Comparison of ENCODE assay signal across 7 cellular contexts in genomic region chr6:6705915-6706314, GRCh38.
DNase-seq lines count a peak whose midpoint lies in the region; ATAC-seq, FAIRE-seq and TF ChIP-seq lines count a peak whose summit lies in the region.
"Not testable (repeated sequence)": the region's sequence is repeated elsewhere in the genome, so short reads cannot be mapped to it uniquely, and the experiment has no call there.

No MANE protein-coding gene starts in this region.

- DNase-seq in CD14-positive monocyte (ENCODE audit: low spot score); HL-60 (ENCODE audit: low read depth in 1 of 2, low spot score in 1 of 2); K562 (ENCODE audit: extremely low read depth in 1 of 4, low spot score in 3 of 4); esophagus squamous epithelium (lab: John Stamatoyannopoulos, UW): not testable (repeated sequence)
- DNase-seq in lower lobe of right lung (peak; percentile 68), upper lobe of right lung (peak; percentile 77)

- not testable (repeated sequence) for H3K9me1 ChIP-seq in K562 (ENCODE audit: control insufficient read depth, insufficient read depth, low read length)

- H3K4me3 ChIP-seq in HL-60 (replicated peaks; ENCODE audit: insufficient read depth, low read length); K562; esophagus squamous epithelium; lower lobe of right lung; upper lobe of right lung: not testable (repeated sequence)

- not testable (repeated sequence) for H3K36me3 ChIP-seq in K562 (ENCODE audit: control insufficient read depth, insufficient read depth, low read length); esophagus squamous epithelium; lower lobe of right lung; upper lobe of right lung

- ATAC-seq in K562, lower lobe of right lung, upper lobe of right lung: not testable (repeated sequence)

- WGBS in K562 (ENCODE audit: insufficient coverage, low coverage, missing lambda C conversion rate) = 86% methylated on average over 10 of the region's 10 CpGs
- 48 to 71% methylated on average over 3 to 10 of the region's 10 CpGs for WGBS in esophagus squamous epithelium, 2 donors

- TF ChIP-seq RAD21 in K562 (CRISPR knock-in tag; conservative IDR thresholded peaks at IDR 0.05 in 1 of 2, IDR thresholded peaks at IDR 0.05 in 1 of 2) = not testable (repeated sequence)

- H2AFZ ChIP-seq in K562 (ENCODE audit: low read depth, low read length) = peak overlapping the region; percentile 32; the same call in 1 of the 2 replicates

- CTCF ChIA-PET in K562 (lab: Yijun Ruan, JAX; ENCODE audit: low intra/inter-chr PET ratio) = interaction anchor here (0.6 kb wide), 1 partner anchor 848 kb away, joined by 4 read pairs; no protein-coding TSS in a partner anchor

- not testable (repeated sequence) for H3K4me2 ChIP-seq in K562 (ENCODE audit: insufficient read depth, low read length)

- H3K4me1 ChIP-seq in K562 (replicated peaks in 1 of 2; ENCODE audit: control insufficient read depth in 2 of 2, insufficient read depth in 2 of 2, low read length in 2 of 2) (peaks cover 41 to 65% of the 10 kb centered on the region in 2 experiments; a peak in 4 of 5 replicates), esophagus squamous epithelium (peaks cover 0 to 26% (median 12%) of the 10 kb centered on the region in 3 donors)
- not testable (repeated sequence) for H3K4me1 ChIP-seq in lower lobe of right lung, upper lobe of right lung

- not testable (repeated sequence) for H3K27me3 Mint-ChIP-seq in CD14-positive monocyte (ENCODE audit: low read depth in 3 of 3); dendritic cell treated with granulocyte-macrophage colony-stimulating factor and Interleukin-4, amounts not matched to agents 40 ng/mL and 50 ng/mL, for 4 days

- not testable (repeated sequence) for H3K79me2 ChIP-seq in K562 (ENCODE audit: control insufficient read depth, insufficient read depth, low read length)

- not testable (repeated sequence) for H3K27me3 ChIP-seq in HL-60 (ENCODE audit: insufficient read depth, poor library complexity, severe bottlenecking); K562 (ENCODE audit: control insufficient read depth in 2 of 2, insufficient read depth in 2 of 2, low read length in 2 of 2); esophagus squamous epithelium; lower lobe of right lung (ENCODE audit: low read depth); upper lobe of right lung

- not testable (repeated sequence) for H3K9me3 Mint-ChIP-seq in CD14-positive monocyte; dendritic cell treated with granulocyte-macrophage colony-stimulating factor and Interleukin-4, amounts not matched to agents 40 ng/mL and 50 ng/mL, for 4 days

- not testable (repeated sequence) for TF ChIP-seq POLR2A in K562 (conservative IDR thresholded peaks at IDR 0.05); esophagus squamous epithelium (IDR thresholded peaks at IDR 0.05)

- not testable (repeated sequence) for TF ChIP-seq EP300 in K562 (IDR thresholded peaks at IDR 0.05; ENCODE audit: low read length)

- not testable (repeated sequence) for H3K4me3 Mint-ChIP-seq in CD14-positive monocyte; dendritic cell treated with granulocyte-macrophage colony-stimulating factor and Interleukin-4, amounts not matched to agents 40 ng/mL and 50 ng/mL, for 4 days

- peaks cover 85% of the 10 kb centered on the region for H3K4me1 Mint-ChIP-seq in CD14-positive monocyte
- H3K4me1 Mint-ChIP-seq in dendritic cell treated with granulocyte-macrophage colony-stimulating factor and Interleukin-4, amounts not matched to agents 40 ng/mL and 50 ng/mL, for 4 days (ENCODE audit: low read depth) = peaks cover 84% of the 10 kb centered on the region

- not testable (repeated sequence) for H4K20me1 ChIP-seq in K562 (replicated peaks; ENCODE audit: control insufficient read depth, insufficient read depth, low read length)

- peak overlapping the region in 5 of 7 donors; percentile 46 to 95 (median 57) for H3K27ac Mint-ChIP-seq in CD14-positive monocyte
- H3K27ac Mint-ChIP-seq in dendritic cell treated with granulocyte-macrophage colony-stimulating factor and Interleukin-4, amounts not matched to agents 40 ng/mL and 50 ng/mL, for 4 days = peak overlapping the region; percentile 39

- H3K9me3 ChIP-seq in K562 (replicated peaks; ENCODE audit: control insufficient read depth, insufficient read depth, low read depth, low read length); esophagus squamous epithelium; lower lobe of right lung; upper lobe of right lung: not testable (repeated sequence)

- peak overlapping the region; percentile 83 for H3K27ac ChIP-seq in HL-60 (replicated peaks)
- not testable (repeated sequence) for H3K27ac ChIP-seq in K562 (ENCODE audit: extremely low read depth, low read depth, low read length); lower lobe of right lung; upper lobe of right lung
- peak overlapping the region; percentile 50 to 88 (median 84) for H3K27ac ChIP-seq in esophagus squamous epithelium

- POLR2A ChIA-PET in K562 (lab: Yijun Ruan, JAX) = interaction anchor here (0.7 kb wide), 1 partner anchor 40 kb away, joined by 3 read pairs; no protein-coding TSS in a partner anchor

- H3K9ac ChIP-seq in K562 (ENCODE audit: insufficient read depth in 1 of 2, low read depth in 2 of 2, low read length in 2 of 2) = not testable (repeated sequence)

- in situ Hi-C loops in K562 (cut with MboI) = not testable (repeated sequence)

- not testable (repeated sequence) for TF ChIP-seq CTCF in CD14-positive monocyte (IDR thresholded peaks at IDR 0.05); HL-60 (IDR thresholded peaks at IDR 0.05; ENCODE audit: insufficient read depth, low read length); K562 (IDR thresholded peaks at IDR 0.05 in 2 of 3, conservative IDR thresholded peaks at IDR 0.05 in 1 of 3; ENCODE audit: insufficient read depth in 2 of 3, low read depth in 1 of 3, low read length in 3 of 3); esophagus squamous epithelium (IDR thresholded peaks at IDR 0.05); lower lobe of right lung (IDR thresholded peaks at IDR 0.05); upper lobe of right lung (IDR thresholded peaks at IDR 0.05)

- not testable (repeated sequence) for BruUV-seq in K562 (replicated peaks; lab: Mats Ljungman, UMichigan)

- peaks cover 18 to 34% of the 10 kb centered on the region in 2 donors for H3K36me3 Mint-ChIP-seq in CD14-positive monocyte
- peaks cover 98% of the 10 kb centered on the region for H3K36me3 Mint-ChIP-seq in dendritic cell treated with granulocyte-macrophage colony-stimulating factor and Interleukin-4, amounts not matched to agents 40 ng/mL and 50 ng/mL, for 4 days (ENCODE audit: low read depth)

- FAIRE-seq in K562 (lab: Jason Lieb, UNC) = not testable (repeated sequence)

- intact Hi-C loops in CD14-positive monocyte (cut with micrococcal nuclease) = loop anchor here in 1 of 2 donors (10.0 kb wide), 1 partner anchor 539 kb away; no protein-coding TSS in a partner anchor
- intact Hi-C loops in K562 (cut with micrococcal nuclease); dendritic cell treated with granulocyte-macrophage colony-stimulating factor and Interleukin-4, amounts not matched to agents 40 ng/mL and 50 ng/mL, for 4 days (cut with micrococcal nuclease); esophagus squamous epithelium (cut with DNase I); lower lobe of right lung (cut with DNase I); upper lobe of right lung (cut with DNase I): not testable (repeated sequence)

TF ChIP-seq in K562, 482 proteins besides CTCF, POLR2A, EP300 and RAD21:
- peak; percentile 54; the same call in 1 of the 2 replicates for TF ChIP-seq CEBPB (tag; IDR thresholded peaks at IDR 0.05)
